In genomic region chr17:79048826-79049755, GRCh38 we compare ENCODE assay signal across 20 cellular contexts. TPM values are rescaled to one million over a fixed set of nuclear protein-coding genes. Genes with fewer than 3 reads are reported as not detected.
DNase-seq lines count a peak whose midpoint lies in the region; ATAC-seq, FAIRE-seq and TF ChIP-seq lines count a peak whose summit lies in the region.
"Had no signal": no experiment of that assay in that cellular context is flagged by ENCODE, and none has a peak within 500 bp of the region (broad histone marks: within the 10 kb centered on the region; RNA-seq: fewer than 3 reads in every experiment).

No MANE protein-coding gene starts in this region.

- no peaks in the 10 kb centered on the region for H3K79me2 ChIP-seq in HepG2 (ENCODE audit: insufficient read depth, low read length)
- no peaks in the 10 kb centered on the region for H3K79me2 ChIP-seq in trophoblast cell (ENCODE audit: control insufficient read depth, insufficient read depth, low read length, poor library complexity)

- H4K91ac ChIP-seq in trophoblast cell (ENCODE audit: low read depth, low read length), result peak overlapping the region; percentile 82

- no peak overlapping the region for H4K8ac ChIP-seq in trophoblast cell (ENCODE audit: low read depth, low read length)

- H2BK120ac ChIP-seq in trophoblast cell (ENCODE audit: insufficient read depth, low read length, poor library complexity), result peak overlapping the region; percentile 15

- H2AFZ ChIP-seq in HepG2 (ENCODE audit: low read length) (no peak overlapping the region), trophoblast cell (ENCODE audit: insufficient read depth, low read length, poor library complexity) (no peak overlapping the region)

- no peak for TF ChIP-seq EP300 in HepG2 (IDR thresholded peaks at IDR 0.05; ENCODE audit: low read depth in 2 of 2, low read length in 2 of 2)
- no peak for TF ChIP-seq EP300 in HepG2 (CRISPR knock-in tag; IDR thresholded peaks at IDR 0.05; ENCODE audit: borderline replicate concordance)

- no peak overlapping the region for H3K4me3 ChIP-seq in HepG2 (replicated peaks in 1 of 3; ENCODE audit: insufficient read depth in 1 of 3, low read depth in 2 of 3, low read length in 3 of 3)
- H3K4me3 ChIP-seq in right lobe of liver, result no peak overlapping the region
- no peak overlapping the region for H3K4me3 ChIP-seq in right atrium auricular region
- no peak overlapping the region for H3K4me3 ChIP-seq in trophoblast cell (ENCODE audit: low read depth, low read length)

- H3K9ac ChIP-seq in HepG2 (ENCODE audit: insufficient read depth, low read depth, low read length) (no peak overlapping the region), trophoblast cell (ENCODE audit: low read length) (no peak overlapping the region)

- H3K14ac ChIP-seq in trophoblast cell (ENCODE audit: low read length), result no peak overlapping the region

- H3K18ac ChIP-seq in trophoblast cell (ENCODE audit: low read length), result no peak overlapping the region

- DNase-seq in HepG2 (ENCODE audit: low spot score) (no peak), right lobe of liver (no peak), right atrium auricular region (ENCODE audit: low spot score) (no peak), trophoblast cell (no peak), activated gamma-delta T cell (lab: John Stamatoyannopoulos, UW) (no peak), G401 (ENCODE audit: low spot score) (no peak)
- no peak for DNase-seq in activated CD4-positive, CD25-positive, alpha-beta regulatory T cell (lab: John Stamatoyannopoulos, UW)
- DNase-seq: AML-193; Calu3; CD4-positive, alpha-beta T cell; DMS79; IMR-90; Kasumi-1; NCI-H187 treated with DMSO at 0.1 percent for 48 hours; NCI-H2171 treated with DMSO at 0.1 percent for 48 hours; NCI-H82; SHP77 had no signal

- no peak overlapping the region for H3K4ac ChIP-seq in trophoblast cell (ENCODE audit: low read depth, low read length)

- H2BK12ac ChIP-seq in trophoblast cell (ENCODE audit: low read length), result no peak overlapping the region

- POLR2A ChIA-PET in HepG2 (lab: Yijun Ruan, JAX), result interaction anchor here (0.5 to 3.9 kb wide), 3 partner anchors 12 to 25 kb away, joined by 4 to 22 read pairs (median 11); partner anchors contain the start of gene ENGASE

- intact Hi-C loops in HepG2 (cut with micrococcal nuclease; ENCODE audit: unreplicated experiment), result no loop called here
- intact Hi-C loops in right lobe of liver (cut with DNase I), result no loop called here

- H4K12ac ChIP-seq in trophoblast cell (ENCODE audit: low read depth, low read length), result no peak overlapping the region

- WGBS in HepG2 (ENCODE audit: low lambda C conversion rate), result 18% methylated on average over 18 of the region's 21 CpGs
- WGBS in right lobe of liver (ENCODE audit: insufficient coverage, low coverage, low lambda C conversion rate, missing lambda C conversion rate), result 65% methylated on average over 17 of the region's 21 CpGs
- WGBS in trophoblast cell (ENCODE audit: extremely low coverage, insufficient coverage, insufficient read length), result no CpG with 5 or more reads among the region's 21 CpGs

- CTCF ChIA-PET in HepG2 (lab: Yijun Ruan, JAX; ENCODE audit: low intra/inter-chr PET ratio, low total read pairs), result no interaction called here

- H3K36me3 ChIP-seq in HepG2 (replicated peaks in 1 of 2; ENCODE audit: control insufficient read depth in 1 of 2, insufficient read depth in 2 of 2, low read length in 2 of 2) (no peaks in the 10 kb centered on the region), right lobe of liver (no peaks in the 10 kb centered on the region), right atrium auricular region (peaks cover 44% of the 10 kb centered on the region), trophoblast cell (ENCODE audit: control insufficient read depth in 1 of 2, insufficient read depth in 2 of 2, low read length in 2 of 2) (no peaks in the 10 kb centered on the region)

- no peak overlapping the region for H2BK5ac ChIP-seq in trophoblast cell (ENCODE audit: low read depth, low read length, poor library complexity)

- H3K4me2 ChIP-seq in HepG2 (ENCODE audit: low read depth, low read length) (0 out of 2 replicates have a peak overlapping the region, but pooled peaks have one; percentile 2), trophoblast cell (ENCODE audit: low read length) (no peak overlapping the region)

- H3K27ac ChIP-seq in HepG2 (ENCODE audit: extremely low read length, insufficient read depth, low read length), result no peak overlapping the region
- H3K27ac ChIP-seq in right lobe of liver, result no peak overlapping the region
- peak overlapping the region; percentile 31 to 43 for H3K27ac ChIP-seq in right atrium auricular region
- H3K27ac ChIP-seq in trophoblast cell (ENCODE audit: low read depth, low read length), result no peak overlapping the region

- no peak overlapping the region for H3K23ac ChIP-seq in trophoblast cell (ENCODE audit: low read length)

- no peak for FAIRE-seq in HepG2 (lab: Jason Lieb, UNC)
- FAIRE-seq: G401.6 had no signal

- no peak for ATAC-seq in HepG2
- no peak for ATAC-seq in right lobe of liver
- ATAC-seq in HG03442 (IDR thresholded peaks at IDR 0.05; ENCODE audit: unreplicated experiment), result no peak
- ATAC-seq: Panc1 had no signal

- peaks cover 10% of the 10 kb centered on the region for H3K9me3 ChIP-seq in HepG2 (ENCODE audit: low read length)
- H3K9me3 ChIP-seq in right lobe of liver, result no peaks in the 10 kb centered on the region
- H3K9me3 ChIP-seq in right atrium auricular region, result peaks cover 0 to 13% of the 10 kb centered on the region in 2 donors
- H3K9me3 ChIP-seq in trophoblast cell (ENCODE audit: insufficient read depth, low read depth, low read length), result peaks cover 8% of the 10 kb centered on the region

- in situ Hi-C loops in HepG2 (cut with HindIII; ENCODE audit: extremely low pct_ligation_motif_present, low pct_unique_long_range_greater_than_20kb) (loop anchor here (5.0 kb wide), 1 partner anchor 33 kb away; no protein-coding TSS in a partner anchor), G401 (cut with HindIII; ENCODE audit: low sequenced_read_pairs) (no loop called here)

- TF ChIP-seq CTCF in HepG2 (CRISPR knock-in tag; IDR thresholded peaks at IDR 0.05) (no peak), right lobe of liver (IDR thresholded peaks at IDR 0.05) (no peak), right atrium auricular region (IDR thresholded peaks at IDR 0.05) (no peak)

- H3K4me1 ChIP-seq in HepG2 (ENCODE audit: insufficient read depth, low read length) (peaks cover 23% of the 10 kb centered on the region), right lobe of liver (no peaks in the 10 kb centered on the region), right atrium auricular region (peaks cover 0 to 32% of the 10 kb centered on the region in 2 donors), trophoblast cell (ENCODE audit: control insufficient read depth in 1 of 2, insufficient read depth in 2 of 2, low read length in 2 of 2) (no peaks in the 10 kb centered on the region)

- no peaks in the 10 kb centered on the region; the same call in 1 of the 2 replicates for H4K20me1 ChIP-seq in HepG2 (ENCODE audit: insufficient read depth, low read length)

- H2AK5ac ChIP-seq in trophoblast cell (ENCODE audit: low read length), result no peak overlapping the region

- peaks cover 21 to 66% of the 10 kb centered on the region in 2 experiments for H3K27me3 ChIP-seq in HepG2 (ENCODE audit: control insufficient read depth in 1 of 2, insufficient read depth in 2 of 2, low read length in 2 of 2)
- H3K27me3 ChIP-seq in right lobe of liver, result no peaks in the 10 kb centered on the region
- no peaks in the 10 kb centered on the region for H3K27me3 ChIP-seq in right atrium auricular region
- no peaks in the 10 kb centered on the region for H3K27me3 ChIP-seq in trophoblast cell (ENCODE audit: insufficient read depth, low read length)

- no peaks in the 10 kb centered on the region for H3K79me1 ChIP-seq in trophoblast cell (ENCODE audit: low read length)

- TF ChIP-seq RAD21 in HepG2 (CRISPR knock-in tag; IDR thresholded peaks at IDR 0.05), result no peak

- no peak for TF ChIP-seq POLR2A in HepG2 (IDR thresholded peaks at IDR 0.05; ENCODE audit: insufficient read depth in 1 of 2, low read depth in 2 of 2, low read length in 2 of 2)
- no peak for TF ChIP-seq POLR2A in right lobe of liver (IDR thresholded peaks at IDR 0.05)

- no TSS peak for BruUV-seq in HepG2 (replicated peaks; lab: Mats Ljungman, UMichigan)

RNA-seq across cellular contexts. Expression of gene C1QTNF1, which starts 25.1 kb away (rescaled TPM):
- total RNA-seq in HepG2 (2016; rRNA removed; fragmentation: Illumina TruSeq; extraction: Trizol) (0.18 and 0.36 TPM in 2 replicates), right lobe of liver (10 to 100 TPM in 5 of 6 experiments, 1 to 10 TPM in 1; 9.8 to 40.2 (median 26.2) TPM), right atrium auricular region (100 to 1,000 TPM; 125 to 401 TPM)
- 0.30 TPM in 1 of 2 replicates, not detected in the other for total RNA-seq in HepG2 (2016; cell fraction: cytosol; rRNA removed; fragmentation: Illumina TruSeq; extraction: Trizol; ENCODE audit: low read depth)
- total RNA-seq in HepG2 (2016; cell fraction: insoluble cytoplasmic fraction; rRNA removed; fragmentation: Illumina TruSeq; extraction: Trizol), result 0.10 and 0.58 TPM in 2 replicates
- total RNA-seq in HepG2 (2016; cell fraction: membrane; rRNA removed; fragmentation: Illumina TruSeq; extraction: Trizol), result 0.06 and 0.31 TPM in 2 replicates
- 0.56 and 0.90 TPM in 2 replicates for total RNA-seq in HepG2 (2016; cell fraction: nucleus; rRNA removed; fragmentation: Illumina TruSeq; extraction: Trizol)
- 0.86 and 2.1 TPM in 2 replicates for polyA plus RNA-seq in HepG2 (2011; rRNA removed)
- polyA plus RNA-seq in HepG2 (2011; cell fraction: cytosol; rRNA removed), result 0.94 and 1.2 TPM in 2 replicates
- polyA plus RNA-seq in HepG2 (2011; cell fraction: nucleus; rRNA removed), result 1.4 TPM in 2 replicates
- 1.0 and 1.5 TPM in 2 replicates for polyA plus RNA-seq in HepG2 (2012)
- polyA plus RNA-seq in HepG2 (2016; cell fraction: cytosol; fragmentation: Illumina TruSeq; extraction: Trizol; ENCODE audit: low read depth), result 0.08 TPM in 1 of 2 replicates, not detected in the other
- polyA plus RNA-seq in HepG2 (2016; cell fraction: insoluble cytoplasmic fraction; fragmentation: Illumina TruSeq; extraction: Trizol; ENCODE audit: low read depth), result 0.12 and 0.25 TPM in 2 replicates
- polyA plus RNA-seq in HepG2 (2016; cell fraction: membrane; fragmentation: Illumina TruSeq; extraction: Trizol; ENCODE audit: low read depth), result 0.09 and 0.17 TPM in 2 replicates
- polyA plus RNA-seq in HepG2 (2016; cell fraction: nucleus; fragmentation: Illumina TruSeq; extraction: Trizol; ENCODE audit: insufficient read depth, low read depth), result 0.45 and 0.55 TPM in 2 replicates
- 2.2 TPM in 1 of 2 replicates, not detected in the other for polyA minus RNA-seq in HepG2 (2011; rRNA and poly(A)+ RNA removed; ENCODE audit: low replicate concordance)
- 0.59 and 0.70 TPM in 2 replicates for polyA minus RNA-seq in HepG2 (2011; cell fraction: cytosol; rRNA and poly(A)+ RNA removed)
- 1.6 and 2.2 TPM in 2 replicates for polyA minus RNA-seq in HepG2 (2011; cell fraction: nucleus; rRNA and poly(A)+ RNA removed)
- polyA plus RNA-seq in trophoblast cell (2013), result 11.5 and 12.7 TPM in 2 replicates
- total RNA-seq in G401 (2014; rRNA removed; shearing (Covaris generic)), result not detected in 2 replicates
- total RNA-seq: CD4-positive, alpha-beta T cell had no signal

RNA-seq across cellular contexts. Expression of gene ENGASE, which starts 25.5 kb away (rescaled TPM):
- total RNA-seq in HepG2 (2016; rRNA removed; fragmentation: Illumina TruSeq; extraction: Trizol), result 2.8 and 10.6 TPM in 2 replicates
- 10.9 and 11.3 TPM in 2 replicates for total RNA-seq in HepG2 (2016; cell fraction: cytosol; rRNA removed; fragmentation: Illumina TruSeq; extraction: Trizol; ENCODE audit: low read depth)
- 2.1 and 11.0 TPM in 2 replicates for total RNA-seq in HepG2 (2016; cell fraction: insoluble cytoplasmic fraction; rRNA removed; fragmentation: Illumina TruSeq; extraction: Trizol)
- 4.0 and 4.4 TPM in 2 replicates for total RNA-seq in HepG2 (2016; cell fraction: membrane; rRNA removed; fragmentation: Illumina TruSeq; extraction: Trizol)
- 17.7 and 21.9 TPM in 2 replicates for total RNA-seq in HepG2 (2016; cell fraction: nucleus; rRNA removed; fragmentation: Illumina TruSeq; extraction: Trizol)
- 18.1 and 30.3 TPM in 2 replicates for polyA plus RNA-seq in HepG2 (2011; rRNA removed)
- polyA plus RNA-seq in HepG2 (2011; cell fraction: cytosol; rRNA removed), result 4.4 and 5.4 TPM in 2 replicates
- 327 and 364 TPM in 2 replicates for polyA plus RNA-seq in HepG2 (2011; cell fraction: nucleus; rRNA removed)
- polyA plus RNA-seq in HepG2 (2012), result 25.6 and 35.5 TPM in 2 replicates
- 0.50 and 0.71 TPM in 2 replicates for polyA plus RNA-seq in HepG2 (2016; cell fraction: cytosol; fragmentation: Illumina TruSeq; extraction: Trizol; ENCODE audit: low read depth)
- polyA plus RNA-seq in HepG2 (2016; cell fraction: insoluble cytoplasmic fraction; fragmentation: Illumina TruSeq; extraction: Trizol; ENCODE audit: low read depth), result 3.3 and 4.0 TPM in 2 replicates
- 1.3 and 1.4 TPM in 2 replicates for polyA plus RNA-seq in HepG2 (2016; cell fraction: membrane; fragmentation: Illumina TruSeq; extraction: Trizol; ENCODE audit: low read depth)
- polyA plus RNA-seq in HepG2 (2016; cell fraction: nucleus; fragmentation: Illumina TruSeq; extraction: Trizol; ENCODE audit: insufficient read depth, low read depth), result 64.3 and 73.5 TPM in 2 replicates
- 27.1 and 30.9 TPM in 2 replicates for polyA minus RNA-seq in HepG2 (2011; rRNA and poly(A)+ RNA removed; ENCODE audit: low replicate concordance)
- 4.3 and 5.1 TPM in 2 replicates for polyA minus RNA-seq in HepG2 (2011; cell fraction: cytosol; rRNA and poly(A)+ RNA removed)
- 56.1 and 79.6 TPM in 2 replicates for polyA minus RNA-seq in HepG2 (2011; cell fraction: nucleus; rRNA and poly(A)+ RNA removed)
- total RNA-seq in right lobe of liver, result 10 to 100 TPM in 5 of 6 experiments, 1 to 10 TPM in 1; 7.4 to 63.7 (median 39.1) TPM
- 10 to 100 TPM in 1 of 2 donors, 1 to 10 TPM in 1; 7.7 to 13.5 TPM for total RNA-seq in right atrium auricular region
- 18.7 and 18.8 TPM in 2 replicates for polyA plus RNA-seq in trophoblast cell (2013)
- 13.2 and 17.1 TPM in 2 replicates for total RNA-seq in G401 (2014; rRNA removed; shearing (Covaris generic))

RNA-seq across cellular contexts. Expression of gene CANT1, which starts 39.5 kb away (rescaled TPM):
- total RNA-seq in HepG2 (2016; rRNA removed; fragmentation: Illumina TruSeq; extraction: Trizol) (24.9 and 34.1 TPM in 2 replicates), right lobe of liver (10 to 100 TPM; 15.6 to 26.3 (median 18.7) TPM), right atrium auricular region (10 to 100 TPM; 20.9 to 40.1 TPM)
- total RNA-seq in HepG2 (2016; cell fraction: cytosol; rRNA removed; fragmentation: Illumina TruSeq; extraction: Trizol; ENCODE audit: low read depth), result 4.7 and 7.2 TPM in 2 replicates
- 22.7 and 35.6 TPM in 2 replicates for total RNA-seq in HepG2 (2016; cell fraction: insoluble cytoplasmic fraction; rRNA removed; fragmentation: Illumina TruSeq; extraction: Trizol)
- total RNA-seq in HepG2 (2016; cell fraction: membrane; rRNA removed; fragmentation: Illumina TruSeq; extraction: Trizol), result 18.3 and 22.7 TPM in 2 replicates
- 34.4 and 36.1 TPM in 2 replicates for total RNA-seq in HepG2 (2016; cell fraction: nucleus; rRNA removed; fragmentation: Illumina TruSeq; extraction: Trizol)
- polyA plus RNA-seq in HepG2 (2011; rRNA removed), result 42.1 and 42.6 TPM in 2 replicates
- polyA plus RNA-seq in HepG2 (2011; cell fraction: cytosol; rRNA removed), result 32.0 and 42.2 TPM in 2 replicates
- 39.8 and 43.1 TPM in 2 replicates for polyA plus RNA-seq in HepG2 (2011; cell fraction: nucleus; rRNA removed)
- 25.0 and 32.7 TPM in 2 replicates for polyA plus RNA-seq in HepG2 (2012)
- 5.6 TPM in 2 replicates for polyA plus RNA-seq in HepG2 (2016; cell fraction: cytosol; fragmentation: Illumina TruSeq; extraction: Trizol; ENCODE audit: low read depth)
- polyA plus RNA-seq in HepG2 (2016; cell fraction: insoluble cytoplasmic fraction; fragmentation: Illumina TruSeq; extraction: Trizol; ENCODE audit: low read depth), result 23.0 and 24.4 TPM in 2 replicates
- polyA plus RNA-seq in HepG2 (2016; cell fraction: membrane; fragmentation: Illumina TruSeq; extraction: Trizol; ENCODE audit: low read depth), result 13.8 and 16.2 TPM in 2 replicates
- polyA plus RNA-seq in HepG2 (2016; cell fraction: nucleus; fragmentation: Illumina TruSeq; extraction: Trizol; ENCODE audit: insufficient read depth, low read depth), result 44.9 and 45.4 TPM in 2 replicates
- polyA minus RNA-seq in HepG2 (2011; rRNA and poly(A)+ RNA removed; ENCODE audit: low replicate concordance), result 46.8 and 73.3 TPM in 2 replicates
- polyA minus RNA-seq in HepG2 (2011; cell fraction: cytosol; rRNA and poly(A)+ RNA removed), result 34.5 and 40.3 TPM in 2 replicates
- 27.8 and 31.3 TPM in 2 replicates for polyA minus RNA-seq in HepG2 (2011; cell fraction: nucleus; rRNA and poly(A)+ RNA removed)
- polyA plus RNA-seq in trophoblast cell (2013), result 60.8 and 62.9 TPM in 2 replicates
- total RNA-seq in G401 (2014; rRNA removed; shearing (Covaris generic)), result 66.1 and 80.1 TPM in 2 replicates

Comparison
In these comparisons a context has a peak if more than half of its experiments do, and no peak if none do; other contexts are left out.
1. RNA of gene C1QTNF1, which starts 25.1 kb away (total RNA-seq): 125 to 401 TPM in right atrium auricular region and 9.8 to 40.2 TPM in right lobe of liver; 0.06 to 0.90 TPM in HepG2 and not detected in G401; every median in the first group is over 4 times any median in the second.
2. H3K27ac ChIP-seq: peak in right atrium auricular region (2 of 2); none in HepG2 (single experiment), right lobe of liver (0 of 3) and trophoblast cell (single experiment).